22 cellular contexts compared by ENCODE assay signal in genomic region chr1:156808186-156809030, GRCh38. TPM values are rescaled to one million over a fixed set of nuclear protein-coding genes. Genes with fewer than 3 reads are reported as not detected.
DNase-seq lines count a peak whose midpoint lies in the region; ATAC-seq and TF ChIP-seq lines count a peak whose summit lies in the region.
"Had no signal": no experiment of that assay in that cellular context is flagged by ENCODE, and none has a peak within 500 bp of the region (broad histone marks: within the 10 kb centered on the region; RNA-seq: fewer than 3 reads in every experiment).

No MANE protein-coding gene starts in this region.

- peaks cover 83% of the 10 kb centered on the region for H3K36me3 Mint-ChIP-seq in activated CD4-positive, alpha-beta memory T cell treated with anti-CD3 and anti-CD28 coated beads, Interleukin-2, amount 10 ng/mL, durations not matched to agents 7 days and 5 days (ENCODE audit: low read depth)
- peaks cover 0 to 4% of the 10 kb centered on the region in 2 donors for H3K36me3 Mint-ChIP-seq in CD14-positive monocyte
- H3K36me3 Mint-ChIP-seq: type B pancreatic cell had no signal

- CTCF ChIA-PET in activated CD4-positive, alpha-beta memory T cell treated with anti-CD3 and anti-CD28 coated beads, Interleukin-2, amount 10 ng/mL, durations not matched to agents 7 days and 5 days (lab: Charles Lee) = interaction anchor here (0.6 to 3.1 kb wide), 14 partner anchors 8 to 84 kb away, joined by 3 to 31 read pairs (median 4); partner anchors contain the start of genes HDGF, INSRR, MRPL24 and NTRK1

- intact Hi-C loops in CD14-positive monocyte (cut with micrococcal nuclease) = no loop called here

- no peaks in the 10 kb centered on the region for H3K27me3 Mint-ChIP-seq in activated CD4-positive, alpha-beta memory T cell treated with anti-CD3 and anti-CD28 coated beads, Interleukin-2, amount 10 ng/mL, durations not matched to agents 7 days and 5 days
- no peaks in the 10 kb centered on the region for H3K27me3 Mint-ChIP-seq in stimulated activated naive CD8-positive, alpha-beta T cell treated with anti-CD3 and anti-CD28 coated beads, Interleukin-15, amount 100 ng/mL, for 72 hours
- peaks cover 21 to 28% (median 23%) of the 10 kb centered on the region in 3 donors for H3K27me3 Mint-ChIP-seq in CD14-positive monocyte (ENCODE audit: low read depth in 3 of 3)

- no peak for ATAC-seq in stimulated activated naive CD8-positive, alpha-beta T cell treated with anti-CD3 and anti-CD28 coated beads, Interleukin-15, amount 100 ng/mL, for 72 hours
- ATAC-seq: left colon had no signal

- H3K4me1 Mint-ChIP-seq in activated CD4-positive, alpha-beta memory T cell treated with anti-CD3 and anti-CD28 coated beads, Interleukin-2, amount 10 ng/mL, durations not matched to agents 7 days and 5 days = peaks cover 92% of the 10 kb centered on the region
- peaks cover 79% of the 10 kb centered on the region for H3K4me1 Mint-ChIP-seq in stimulated activated naive CD8-positive, alpha-beta T cell treated with anti-CD3 and anti-CD28 coated beads, Interleukin-15, amount 100 ng/mL, for 72 hours
- peaks cover 25% of the 10 kb centered on the region for H3K4me1 Mint-ChIP-seq in CD14-positive monocyte

- peak overlapping the region; percentile 98 for H3K27ac Mint-ChIP-seq in activated CD4-positive, alpha-beta memory T cell treated with anti-CD3 and anti-CD28 coated beads, Interleukin-2, amount 10 ng/mL, durations not matched to agents 7 days and 5 days
- peak overlapping the region; percentile 90 to 96 for H3K27ac Mint-ChIP-seq in stimulated activated naive CD8-positive, alpha-beta T cell treated with anti-CD3 and anti-CD28 coated beads, Interleukin-15, amount 100 ng/mL, for 72 hours
- H3K27ac Mint-ChIP-seq in CD14-positive monocyte = no peak overlapping the region
- H3K27ac Mint-ChIP-seq: type B pancreatic cell had no signal

- POLR2A ChIA-PET in activated CD4-positive, alpha-beta memory T cell treated with anti-CD3 and anti-CD28 coated beads, Interleukin-2, amount 10 ng/mL, durations not matched to agents 7 days and 5 days (lab: Charles Lee) = interaction anchor here (0.7 to 9.7 kb wide), 25 partner anchors 7 to 329 kb away, joined by 3 to 126 read pairs (median 4); partner anchors contain the start of genes ISG20L2, METTL25B, MRPL24 and NTRK1

- H3K9me3 Mint-ChIP-seq in activated CD4-positive, alpha-beta memory T cell treated with anti-CD3 and anti-CD28 coated beads, Interleukin-2, amount 10 ng/mL, durations not matched to agents 7 days and 5 days = no peaks in the 10 kb centered on the region
- no peaks in the 10 kb centered on the region for H3K9me3 Mint-ChIP-seq in stimulated activated naive CD8-positive, alpha-beta T cell treated with anti-CD3 and anti-CD28 coated beads, Interleukin-15, amount 100 ng/mL, for 72 hours
- H3K9me3 Mint-ChIP-seq in CD14-positive monocyte = peaks cover 0 to 2% (median 0%) of the 10 kb centered on the region in 7 donors
- H3K9me3 Mint-ChIP-seq: type B pancreatic cell had no signal

- peak overlapping the region; percentile 57 for H3K4me3 Mint-ChIP-seq in activated CD4-positive, alpha-beta memory T cell treated with anti-CD3 and anti-CD28 coated beads, Interleukin-2, amount 10 ng/mL, durations not matched to agents 7 days and 5 days
- H3K4me3 Mint-ChIP-seq in stimulated activated naive CD8-positive, alpha-beta T cell treated with anti-CD3 and anti-CD28 coated beads, Interleukin-15, amount 100 ng/mL, for 72 hours = peak overlapping the region; percentile 61 to 64
- no peak overlapping the region for H3K4me3 Mint-ChIP-seq in CD14-positive monocyte
- H3K4me3 Mint-ChIP-seq: type B pancreatic cell had no signal

- TF ChIP-seq CTCF in CD14-positive monocyte (IDR thresholded peaks at IDR 0.05) = no peak

- DNase-seq in activated effector memory CD4-positive, alpha-beta T cell treated with anti-CD3 and anti-CD28 coated beads, Interleukin-2, amount 50 U/mL, for 16 hours = peak; percentile 50
- no peak for DNase-seq in activated effector memory CD4-positive, alpha-beta T cell treated with Interleukin-2 at 50 U/mL for 16 hours
- no peak for DNase-seq in activated CD4-positive, alpha-beta memory T cell treated with anti-CD3 and anti-CD28 coated beads, Interleukin-2, amount 10 ng/mL, durations not matched to agents 7 days and 5 days
- DNase-seq in islet precursor cell (peak; percentile 49), NCI-H1930 (lab: John Stamatoyannopoulos, UW) (no peak), CD14-positive monocyte (ENCODE audit: low spot score) (no peak), NCI-H1105 treated with DMSO at 0.1 percent for 48 hours (lab: John Stamatoyannopoulos, UW) (no peak)
- DNase-seq in stimulated activated naive CD8-positive, alpha-beta T cell treated with anti-CD3 and anti-CD28 coated beads, Interleukin-15, amount 100 ng/mL, for 72 hours = no peak
- DNase-seq: Calu3, IMR-90, left colon, MM.1S, NCI-H187, stomach had no signal

RNA-seq across cellular contexts. Expression of gene SH2D2A, which starts 8.2 kb away (rescaled TPM):
- total RNA-seq in activated CD4-positive, alpha-beta memory T cell treated with anti-CD3 and anti-CD28 coated beads, Interleukin-2, amount 10 ng/mL, durations not matched to agents 7 days and 5 days = 100 to 1,000 TPM; 192 to 193 TPM
- polyA plus RNA-seq in CD14-positive monocyte = under 1 TPM; 0.17 to 0.20 TPM
- total RNA-seq: IMR-90 had no signal
- polyA plus RNA-seq: IMR-90, SK-N-SH had no signal

RNA-seq across cellular contexts. Expression of gene PRCC, which starts 41.1 kb away (rescaled TPM):
- 10 to 100 TPM; 61.6 to 74.1 TPM for total RNA-seq in activated CD4-positive, alpha-beta memory T cell treated with anti-CD3 and anti-CD28 coated beads, Interleukin-2, amount 10 ng/mL, durations not matched to agents 7 days and 5 days
- 10 to 100 TPM; 26.7 to 29.6 TPM for polyA plus RNA-seq in CD14-positive monocyte

RNA-seq across cellular contexts. Expression of gene INSRR, which starts 50.5 kb away (rescaled TPM):
- under 1 TPM; 0.08 to 0.13 TPM for total RNA-seq in activated CD4-positive, alpha-beta memory T cell treated with anti-CD3 and anti-CD28 coated beads, Interleukin-2, amount 10 ng/mL, durations not matched to agents 7 days and 5 days
- polyA plus RNA-seq in CD14-positive monocyte = not detected
- total RNA-seq: activated CD8-positive, alpha-beta memory T cell treated with anti-CD3 and anti-CD28 coated beads for 36 hours; bronchial epithelial cell; Calu3; dermis microvascular lymphatic vessel endothelial cell; epithelial cell of proximal tubule; IMR-90; left colon; mononuclear cell; right atrium auricular region had no signal
- polyA plus RNA-seq: IMR-90 had no signal

RNA-seq across cellular contexts. Expression of gene NTRK1, which starts 52.3 kb away (rescaled TPM):
- total RNA-seq in activated CD4-positive, alpha-beta memory T cell treated with anti-CD3 and anti-CD28 coated beads, Interleukin-2, amount 10 ng/mL, durations not matched to agents 7 days and 5 days = 1 to 10 TPM; 1.6 to 1.8 TPM
- polyA plus RNA-seq in CD14-positive monocyte = not detected
- total RNA-seq: bronchial epithelial cell, Calu3, dermis microvascular lymphatic vessel endothelial cell, epithelial cell of proximal tubule, IMR-90 had no signal
- polyA plus RNA-seq: IMR-90 had no signal

RNA-seq across cellular contexts. Expression of gene HDGF, which starts 56.9 kb away (rescaled TPM):
- 100 to 1,000 TPM; 222 to 229 TPM for total RNA-seq in activated CD4-positive, alpha-beta memory T cell treated with anti-CD3 and anti-CD28 coated beads, Interleukin-2, amount 10 ng/mL, durations not matched to agents 7 days and 5 days
- 10 to 100 TPM; 23.9 to 49.9 TPM for polyA plus RNA-seq in CD14-positive monocyte

Comparison
In these comparisons a context has a peak if more than half of its experiments do, and no peak if none do; other contexts are left out.
1. DNase-seq: peak in activated effector memory CD4-positive, alpha-beta T cell treated with anti-CD3 and anti-CD28 coated beads, Interleukin-2, amount 50 U/mL, for 16 hours (single experiment) and islet precursor cell (single experiment); none in activated effector memory CD4-positive, alpha-beta T cell treated with Interleukin-2 at 50 U/mL for 16 hours (single experiment), activated CD4-positive, alpha-beta memory T cell treated with anti-CD3 and anti-CD28 coated beads, Interleukin-2, amount 10 ng/mL, durations not matched to agents 7 days and 5 days (single experiment), stimulated activated naive CD8-positive, alpha-beta T cell treated with anti-CD3 and anti-CD28 coated beads, Interleukin-15, amount 100 ng/mL, for 72 hours (0 of 2), NCI-H1930 (0 of 2), CD14-positive monocyte (single experiment) and NCI-H1105 treated with DMSO at 0.1 percent for 48 hours (single experiment).
2. H3K27ac Mint-ChIP-seq: peak in activated CD4-positive, alpha-beta memory T cell treated with anti-CD3 and anti-CD28 coated beads, Interleukin-2, amount 10 ng/mL, durations not matched to agents 7 days and 5 days (single experiment) and stimulated activated naive CD8-positive, alpha-beta T cell treated with anti-CD3 and anti-CD28 coated beads, Interleukin-15, amount 100 ng/mL, for 72 hours (2 of 2); none in CD14-positive monocyte (0 of 7).
3. H3K4me3 Mint-ChIP-seq: peak in activated CD4-positive, alpha-beta memory T cell treated with anti-CD3 and anti-CD28 coated beads, Interleukin-2, amount 10 ng/mL, durations not matched to agents 7 days and 5 days (single experiment) and stimulated activated naive CD8-positive, alpha-beta T cell treated with anti-CD3 and anti-CD28 coated beads, Interleukin-15, amount 100 ng/mL, for 72 hours (2 of 2); none in CD14-positive monocyte (0 of 2).